Comparison of ENCODE assay signal across 1 cellular context in genomic region chr11:113907155-113907554, GRCh38.
TF ChIP-seq lines count a peak whose summit lies in the region.

No MANE protein-coding gene starts in this region.

TF ChIP-seq in HEK293, 187 proteins besides CTCF, POLR2A, EP300 and RAD21 (continued from another document and continues in another):
- TF ChIP-seq PRDM2 (tag by site-specific recombination; IDR thresholded peaks at IDR 0.05; ENCODE audit: borderline replicate concordance) (no peak), ZNF324 (tag by site-specific recombination; IDR thresholded peaks at IDR 0.05) (0 out of 2 replicates have a peak, but pooled peaks have one; percentile 24), ZEB2 (tag by site-specific recombination; IDR thresholded peaks at IDR 0.05) (peak; percentile 63), ZNF664 (tag by site-specific recombination; IDR thresholded peaks at IDR 0.05) (peak; percentile 6; the same call in 1 of the 2 replicates), ZSCAN4 (tag by site-specific recombination; IDR thresholded peaks at IDR 0.05) (no peak), ZNF626 (tag by site-specific recombination; IDR thresholded peaks at IDR 0.05) (no peak), ZNF624 (tag by site-specific recombination; IDR thresholded peaks at IDR 0.05) (no peak), ZSCAN23 (tag by site-specific recombination; IDR thresholded peaks at IDR 0.05) (peak; percentile 63; the same call in 1 of the 2 replicates), ZNF677 (tag by site-specific recombination; IDR thresholded peaks at IDR 0.05) (peak; percentile 15; the same call in 1 of the 2 replicates), ZNF169 (tag by site-specific recombination; IDR thresholded peaks at IDR 0.05) (no peak), ZXDB (tag by site-specific recombination; IDR thresholded peaks at IDR 0.05) (peak; percentile 65; the same call in 1 of the 2 replicates), ZNF530 (tag by site-specific recombination; IDR thresholded peaks at IDR 0.05; ENCODE audit: low read depth) (no peak), ZNF571 (tag by site-specific recombination; IDR thresholded peaks at IDR 0.05) (no peak), ZNF155 (tag by site-specific recombination; IDR thresholded peaks at IDR 0.05) (no peak), PBX3 (CRISPR knock-in tag; IDR thresholded peaks at IDR 0.05) (no peak), SP2 (tag by site-specific recombination; IDR thresholded peaks at IDR 0.05) (peak; percentile 16; the same call in 1 of the 2 replicates), MEIS1 (CRISPR knock-in tag; IDR thresholded peaks at IDR 0.05; ENCODE audit: borderline replicate concordance) (no peak), ZNF404 (tag by site-specific recombination; IDR thresholded peaks at IDR 0.05) (no peak), HIC1 (tag by site-specific recombination; IDR thresholded peaks at IDR 0.05) (0 out of 2 replicates have a peak, but pooled peaks have one; percentile 19), ZNF10 (tag by site-specific recombination; IDR thresholded peaks at IDR 0.05) (no peak), ZNF610 (tag by site-specific recombination; IDR thresholded peaks at IDR 0.05; ENCODE audit: borderline replicate concordance) (no peak), TCF7L2 (IDR thresholded peaks at IDR 0.05; ENCODE audit: borderline replicate concordance, low read depth, low read length) (peak; percentile 38; the same call in 1 of the 2 replicates), ZNF292 (tag by site-specific recombination; IDR thresholded peaks at IDR 0.05; ENCODE audit: borderline replicate concordance, low read depth) (no peak), REPIN1 (tag by site-specific recombination; IDR thresholded peaks at IDR 0.05; ENCODE audit: low read depth) (no peak), ZNF777 (tag by site-specific recombination; IDR thresholded peaks at IDR 0.05; ENCODE audit: borderline replicate concordance) (no peak), ZNF223 (tag by site-specific recombination; IDR thresholded peaks at IDR 0.05) (no peak), ZNF768 (tag by site-specific recombination; IDR thresholded peaks at IDR 0.05) (no peak), ZBTB17 (tag by site-specific recombination; IDR thresholded peaks at IDR 0.05) (no peak), ZBTB44 (tag by site-specific recombination; IDR thresholded peaks at IDR 0.05) (0 out of 2 replicates have a peak, but pooled peaks have one; percentile 27), ZNF302 (tag by site-specific recombination; IDR thresholded peaks at IDR 0.05; ENCODE audit: low read depth) (no peak), ZNF596 (tag by site-specific recombination; IDR thresholded peaks at IDR 0.05) (no peak), ZNF138 (tag by site-specific recombination; IDR thresholded peaks at IDR 0.05; ENCODE audit: borderline replicate concordance) (no peak), ZNF19 (tag by site-specific recombination; IDR thresholded peaks at IDR 0.05; ENCODE audit: low read depth) (no peak)
- TF ChIP-seq, protein P1, sequence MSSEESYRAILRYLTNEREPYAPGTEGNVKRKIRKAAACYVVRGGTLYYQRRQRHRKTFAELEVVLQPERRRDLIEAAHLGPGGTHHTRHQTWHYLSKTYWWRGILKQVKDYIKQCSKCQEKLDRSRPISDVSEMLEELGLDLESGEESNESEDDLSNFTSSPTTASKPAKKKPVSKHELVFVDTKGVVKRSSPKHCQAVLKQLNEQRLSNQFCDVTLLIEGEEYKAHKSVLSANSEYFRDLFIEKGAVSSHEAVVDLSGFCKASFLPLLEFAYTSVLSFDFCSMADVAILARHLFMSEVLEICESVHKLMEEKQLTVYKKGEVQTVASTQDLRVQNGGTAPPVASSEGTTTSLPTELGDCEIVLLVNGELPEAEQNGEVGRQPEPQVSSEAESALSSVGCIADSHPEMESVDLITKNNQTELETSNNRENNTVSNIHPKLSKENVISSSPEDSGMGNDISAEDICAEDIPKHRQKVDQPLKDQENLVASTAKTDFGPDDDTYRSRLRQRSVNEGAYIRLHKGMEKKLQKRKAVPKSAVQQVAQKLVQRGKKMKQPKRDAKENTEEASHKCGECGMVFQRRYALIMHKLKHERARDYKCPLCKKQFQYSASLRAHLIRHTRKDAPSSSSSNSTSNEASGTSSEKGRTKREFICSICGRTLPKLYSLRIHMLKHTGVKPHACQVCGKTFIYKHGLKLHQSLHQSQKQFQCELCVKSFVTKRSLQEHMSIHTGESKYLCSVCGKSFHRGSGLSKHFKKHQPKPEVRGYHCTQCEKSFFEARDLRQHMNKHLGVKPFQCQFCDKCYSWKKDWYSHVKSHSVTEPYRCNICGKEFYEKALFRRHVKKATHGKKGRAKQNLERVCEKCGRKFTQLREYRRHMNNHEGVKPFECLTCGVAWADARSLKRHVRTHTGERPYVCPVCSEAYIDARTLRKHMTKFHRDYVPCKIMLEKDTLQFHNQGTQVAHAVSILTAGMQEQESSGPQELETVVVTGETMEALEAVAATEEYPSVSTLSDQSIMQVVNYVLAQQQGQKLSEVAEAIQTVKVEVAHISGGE (tag by site-specific recombination; conservative IDR thresholded peaks at IDR 0.05; ENCODE audit: low read depth) = no peak
- TF ChIP-seq, protein P2, sequence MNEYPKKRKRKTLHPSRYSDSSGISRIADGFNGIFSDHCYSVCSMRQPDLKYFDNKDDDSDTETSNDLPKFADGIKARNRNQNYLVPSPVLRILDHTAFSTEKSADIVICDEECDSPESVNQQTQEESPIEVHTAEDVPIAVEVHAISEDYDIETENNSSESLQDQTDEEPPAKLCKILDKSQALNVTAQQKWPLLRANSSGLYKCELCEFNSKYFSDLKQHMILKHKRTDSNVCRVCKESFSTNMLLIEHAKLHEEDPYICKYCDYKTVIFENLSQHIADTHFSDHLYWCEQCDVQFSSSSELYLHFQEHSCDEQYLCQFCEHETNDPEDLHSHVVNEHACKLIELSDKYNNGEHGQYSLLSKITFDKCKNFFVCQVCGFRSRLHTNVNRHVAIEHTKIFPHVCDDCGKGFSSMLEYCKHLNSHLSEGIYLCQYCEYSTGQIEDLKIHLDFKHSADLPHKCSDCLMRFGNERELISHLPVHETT (tag by site-specific recombination; IDR thresholded peaks at IDR 0.05) = peak; percentile 79
- TF ChIP-seq, protein P3, sequence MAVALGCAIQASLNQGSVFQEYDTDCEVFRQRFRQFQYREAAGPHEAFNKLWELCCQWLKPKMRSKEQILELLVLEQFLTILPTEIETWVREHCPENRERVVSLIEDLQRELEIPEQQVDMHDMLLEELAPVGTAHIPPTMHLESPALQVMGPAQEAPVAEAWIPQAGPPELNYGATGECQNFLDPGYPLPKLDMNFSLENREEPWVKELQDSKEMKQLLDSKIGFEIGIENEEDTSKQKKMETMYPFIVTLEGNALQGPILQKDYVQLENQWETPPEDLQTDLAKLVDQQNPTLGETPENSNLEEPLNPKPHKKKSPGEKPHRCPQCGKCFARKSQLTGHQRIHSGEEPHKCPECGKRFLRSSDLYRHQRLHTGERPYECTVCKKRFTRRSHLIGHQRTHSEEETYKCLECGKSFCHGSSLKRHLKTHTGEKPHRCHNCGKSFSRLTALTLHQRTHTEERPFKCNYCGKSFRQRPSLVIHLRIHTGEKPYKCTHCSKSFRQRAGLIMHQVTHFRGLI (tag by site-specific recombination; IDR thresholded peaks at IDR 0.05) = no peak
- TF ChIP-seq, protein P4, sequence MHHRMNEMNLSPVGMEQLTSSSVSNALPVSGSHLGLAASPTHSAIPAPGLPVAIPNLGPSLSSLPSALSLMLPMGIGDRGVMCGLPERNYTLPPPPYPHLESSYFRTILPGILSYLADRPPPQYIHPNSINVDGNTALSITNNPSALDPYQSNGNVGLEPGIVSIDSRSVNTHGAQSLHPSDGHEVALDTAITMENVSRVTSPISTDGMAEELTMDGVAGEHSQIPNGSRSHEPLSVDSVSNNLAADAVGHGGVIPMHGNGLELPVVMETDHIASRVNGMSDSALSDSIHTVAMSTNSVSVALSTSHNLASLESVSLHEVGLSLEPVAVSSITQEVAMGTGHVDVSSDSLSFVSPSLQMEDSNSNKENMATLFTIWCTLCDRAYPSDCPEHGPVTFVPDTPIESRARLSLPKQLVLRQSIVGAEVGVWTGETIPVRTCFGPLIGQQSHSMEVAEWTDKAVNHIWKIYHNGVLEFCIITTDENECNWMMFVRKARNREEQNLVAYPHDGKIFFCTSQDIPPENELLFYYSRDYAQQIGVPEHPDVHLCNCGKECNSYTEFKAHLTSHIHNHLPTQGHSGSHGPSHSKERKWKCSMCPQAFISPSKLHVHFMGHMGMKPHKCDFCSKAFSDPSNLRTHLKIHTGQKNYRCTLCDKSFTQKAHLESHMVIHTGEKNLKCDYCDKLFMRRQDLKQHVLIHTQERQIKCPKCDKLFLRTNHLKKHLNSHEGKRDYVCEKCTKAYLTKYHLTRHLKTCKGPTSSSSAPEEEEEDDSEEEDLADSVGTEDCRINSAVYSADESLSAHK (tag by site-specific recombination; IDR thresholded peaks at IDR 0.05) = peak; percentile 69
